Comparison of ENCODE assay signal across 18 cellular contexts in genomic region chr11:126290887-126291286, GRCh38.
"Had no signal": no experiment of that assay in that cellular context is flagged by ENCODE, and none has a peak within 500 bp of the region (broad histone marks: within the 10 kb centered on the region; RNA-seq: fewer than 3 reads in every experiment).

No MANE protein-coding gene starts in this region.

- H2AFZ ChIP-seq: neural progenitor cell had no signal

- H3K27me3 Mint-ChIP-seq: effector memory CD8-positive, alpha-beta T cell; T-cell had no signal

- H3K4me3 ChIP-seq: neural progenitor cell, ovary, tibial artery had no signal

- H3K9me3 ChIP-seq: ovary, tibial artery had no signal

- H3K9me3 Mint-ChIP-seq: effector memory CD8-positive, alpha-beta T cell; neural progenitor cell; T-cell had no signal

- H3K4me1 ChIP-seq: neural progenitor cell, tibial artery had no signal

- H3K4me1 Mint-ChIP-seq: neural progenitor cell had no signal

- H3K4me3 Mint-ChIP-seq: effector memory CD8-positive, alpha-beta T cell; neural progenitor cell; T-cell had no signal

- ATAC-seq: effector memory CD8-positive, alpha-beta T cell; left lobe of liver; T-cell had no signal

- H3K27ac Mint-ChIP-seq: neural progenitor cell had no signal

- H3K4me2 ChIP-seq: neural progenitor cell had no signal

- H3K36me3 ChIP-seq: neural progenitor cell, ovary had no signal

- H3K27ac ChIP-seq: neural progenitor cell, ovary, tibial artery had no signal

- H3K27me3 ChIP-seq: neural progenitor cell, ovary, tibial artery had no signal

- H3K9ac ChIP-seq: neural progenitor cell had no signal

- DNase-seq: activated CD4-positive, alpha-beta T cell treated with anti-CD3 and anti-CD28 coated beads, Interleukin-2, amount 50 U/mL, for 1 hour; activated CD8-positive, alpha-beta memory T cell treated with anti-CD3 and anti-CD28 coated beads, Interleukin-2, amount 50 U/mL, for 4 hours; activated effector memory CD4-positive, alpha-beta T cell treated with Interleukin-2 at 50 U/mL for 16 hours; activated naive CD4-positive, alpha-beta T cell treated with anti-CD3 and anti-CD28 coated beads, Interleukin-2, amount 50 U/mL, for 16 hours; activated T-cell treated with anti-CD3 and anti-CD28 coated beads, Interleukin-2, amount 50 U/mL, for 48 hours; dermis blood vessel endothelial cell; effector memory CD8-positive, alpha-beta T cell; mammary epithelial cell; stimulated activated CD4-positive, alpha-beta T cell treated with anti-CD3 and anti-CD28 coated beads, Interleukin-12 subunit alpha, Interleukin-12 subunit beta, amount 100 ng/mL, for 4 hours; stimulated activated CD4-positive, alpha-beta T cell treated with anti-CD3 and anti-CD28 coated beads, Interleukin-1b, Interleukin-23, amount 100 ng/mL, for 48 hours; stimulated activated CD8-positive, alpha-beta memory T cell treated with anti-CD3 and anti-CD28 coated beads, Interleukin-4, amount 100 ng/mL, for 48 hours; stimulated activated naive CD4-positive, alpha-beta T cell treated with Interleukin-2 at 50 U/mL for 16 hours; T-cell; T-helper 9 cell; tibial artery had no signal
